In genomic region chr11:35012467-35013191, GRCh38 we compare ENCODE assay signal across 9 cellular contexts.
DNase-seq lines count a peak whose midpoint lies in the region; ATAC-seq, FAIRE-seq and TF ChIP-seq lines count a peak whose summit lies in the region.
"Had no signal": no experiment of that assay in that cellular context is flagged by ENCODE, and none has a peak within 500 bp of the region (broad histone marks: within the 10 kb centered on the region; RNA-seq: fewer than 3 reads in every experiment).

No MANE protein-coding gene starts in this region.

- no peaks in the 10 kb centered on the region for H3K27me3 Mint-ChIP-seq in activated naive CD8-positive, alpha-beta T cell

- no peaks in the 10 kb centered on the region for H3K9me3 Mint-ChIP-seq in activated naive CD8-positive, alpha-beta T cell (ENCODE audit: low read depth)

- DNase-seq in GM12892 (ENCODE audit: insufficient read length) (no peak), SKM-1 (lab: John Stamatoyannopoulos, UW; ENCODE audit: unreplicated experiment) (no peak), NCI-H748 treated with DMSO at 0.1 percent for 48 hours (lab: John Stamatoyannopoulos, UW) (no peak), NAMALWA (ENCODE audit: low spot score) (no peak)
- DNase-seq: NCI-H1417 treated with DMSO at 0.1 percent for 48 hours had no signal

- peak overlapping the region; percentile 60 for H3K4me3 Mint-ChIP-seq in activated naive CD8-positive, alpha-beta T cell

- H3K4me1 Mint-ChIP-seq in activated naive CD8-positive, alpha-beta T cell (ENCODE audit: low read depth): peaks cover 54% of the 10 kb centered on the region

- peaks cover 2% of the 10 kb centered on the region for H3K36me3 Mint-ChIP-seq in activated naive CD8-positive, alpha-beta T cell

- TF ChIP-seq POLR2A in GM12892 (IDR thresholded peaks at IDR 0.05; ENCODE audit: low read depth, low read length): peak; percentile 25; the same call in 1 of the 2 replicates

- FAIRE-seq in GM12892 (lab: Jason Lieb, UNC): peak; percentile 94

- ATAC-seq in GM21381 (IDR thresholded peaks at IDR 0.05; ENCODE audit: unreplicated experiment): peak; percentile 68
- peak; percentile 68 for ATAC-seq in HG03342 (IDR thresholded peaks at IDR 0.05; ENCODE audit: unreplicated experiment)
- no peak for ATAC-seq in GM19324 (IDR thresholded peaks at IDR 0.05; ENCODE audit: low FRiP score, unreplicated experiment)

- peak overlapping the region; percentile 90 for H3K27ac Mint-ChIP-seq in activated naive CD8-positive, alpha-beta T cell
